8 cellular contexts compared by ENCODE assay signal in genomic region chr17:57898487-57899311, GRCh38. TPM values are rescaled to one million over a fixed set of nuclear protein-coding genes. Genes with fewer than 3 reads are reported as not detected.
DNase-seq lines count a peak whose midpoint lies in the region; ATAC-seq, FAIRE-seq and TF ChIP-seq lines count a peak whose summit lies in the region.

No MANE protein-coding gene starts in this region.

- H3K4me1 ChIP-seq in heart right ventricle, result peaks cover 44 to 99% (median 83%) of the 10 kb centered on the region in 9 donors

- H3K27ac Mint-ChIP-seq in T-helper 17 cell (peak overlapping the region; percentile 70), progenitor cell of endocrine pancreas (peak overlapping the region; percentile 93)
- H3K27ac Mint-ChIP-seq in effector memory CD8-positive, alpha-beta T cell, result no peak overlapping the region

- no peaks in the 10 kb centered on the region for H3K9me3 Mint-ChIP-seq in progenitor cell of endocrine pancreas (ENCODE audit: low read depth)
- H3K9me3 Mint-ChIP-seq in effector memory CD8-positive, alpha-beta T cell, result no peaks in the 10 kb centered on the region

- TF ChIP-seq CTCF in heart right ventricle (IDR thresholded peaks at IDR 0.05), result no peak
- no peak for TF ChIP-seq CTCF in progenitor cell of endocrine pancreas (IDR thresholded peaks at IDR 0.05; ENCODE audit: unreplicated experiment)

- H3K4me1 Mint-ChIP-seq in T-helper 17 cell (peaks cover 9% of the 10 kb centered on the region), progenitor cell of endocrine pancreas (ENCODE audit: low read depth) (peaks cover 59% of the 10 kb centered on the region)
- peaks cover 2 to 4% of the 10 kb centered on the region in 2 donors for H3K4me1 Mint-ChIP-seq in effector memory CD8-positive, alpha-beta T cell (ENCODE audit: low read depth in 2 of 2)

- no peak overlapping the region for H3K4me3 ChIP-seq in heart right ventricle

- 29 to 53% methylated on average over 9 of the region's 9 CpGs for WGBS in heart right ventricle, 2 donors

- intact Hi-C loops in heart right ventricle (cut with DNase I), result loop anchor here in 2 of 10 donors (5.0 to 10.0 kb wide), 2 partner anchors 39 to 56 kb away; partner anchors contain the start of gene CUEDC1 (in 1 of the 2)

- H3K27me3 ChIP-seq in heart right ventricle, result no peaks in the 10 kb centered on the region

- H3K36me3 Mint-ChIP-seq in T-helper 17 cell (ENCODE audit: low read depth) (no peaks in the 10 kb centered on the region), progenitor cell of endocrine pancreas (ENCODE audit: insufficient read depth) (no peaks in the 10 kb centered on the region)
- peaks cover 2% of the 10 kb centered on the region for H3K36me3 Mint-ChIP-seq in effector memory CD8-positive, alpha-beta T cell (ENCODE audit: insufficient read depth)

- FAIRE-seq in GM19239 (lab: Jason Lieb, UNC), result no peak

- DNase-seq in DMS 273 treated with DMSO at 0.1 percent for 48 hours (lab: John Stamatoyannopoulos, UW) (peak; percentile 90), T-helper 17 cell (no peak), heart right ventricle (peak; percentile 78), progenitor cell of endocrine pancreas (ENCODE audit: low spot score, unreplicated experiment) (no peak), GM19239 (ENCODE audit: insufficient read length, low spot score) (no peak)
- DNase-seq in effector memory CD8-positive, alpha-beta T cell, result no peak

- peaks cover 0 to 5% (median 0%) of the 10 kb centered on the region in 9 donors for H3K36me3 ChIP-seq in heart right ventricle

- no peaks in the 10 kb centered on the region for H3K27me3 Mint-ChIP-seq in T-helper 17 cell
- no peaks in the 10 kb centered on the region for H3K27me3 Mint-ChIP-seq in progenitor cell of endocrine pancreas
- H3K27me3 Mint-ChIP-seq in effector memory CD8-positive, alpha-beta T cell, result no peaks in the 10 kb centered on the region

- H3K9me3 ChIP-seq in T-helper 17 cell (ENCODE audit: control insufficient read depth, low read length, poor library complexity, severe bottlenecking), result no peaks in the 10 kb centered on the region
- no peaks in the 10 kb centered on the region for H3K9me3 ChIP-seq in heart right ventricle

- peak overlapping the region; percentile 77 to 97 (median 90) for H3K27ac ChIP-seq in heart right ventricle

- H3K4me3 Mint-ChIP-seq in T-helper 17 cell (no peak overlapping the region), progenitor cell of endocrine pancreas (ENCODE audit: low read depth) (no peak overlapping the region)
- H3K4me3 Mint-ChIP-seq in effector memory CD8-positive, alpha-beta T cell, result no peak overlapping the region

- no peak for ATAC-seq in T-helper 17 cell
- ATAC-seq in heart right ventricle, result peak; percentile 73 to 83 (median 80)
- ATAC-seq in effector memory CD8-positive, alpha-beta T cell (replicated peaks), result no peak
- ATAC-seq in GM19452 (IDR thresholded peaks at IDR 0.05; ENCODE audit: unreplicated experiment), result no peak
- ATAC-seq in GM19351 (IDR thresholded peaks at IDR 0.05; ENCODE audit: unreplicated experiment), result no peak

RNA-seq across cellular contexts. Expression of gene MRPS23, which starts 48.9 kb away (rescaled TPM):
- total RNA-seq in T-helper 17 cell (10 to 100 TPM; 16.6 to 17.0 TPM), heart right ventricle (100 to 1,000 TPM in 2 of 10 donors, 10 to 100 TPM in 8; 61.2 to 103 (median 75.5) TPM), progenitor cell of endocrine pancreas (34.6 and 38.9 TPM in 2 replicates)
- 100 to 1,000 TPM in 1 of 2 donors, 1 to 10 TPM in 1; 9.9 to 132 TPM for polyA plus RNA-seq in heart right ventricle

RNA-seq across cellular contexts. Expression of gene CUEDC1, which starts 56.5 kb away (rescaled TPM):
- under 1 TPM; 0.21 to 0.82 TPM for total RNA-seq in T-helper 17 cell
- 10 to 100 TPM; 38.3 to 65.0 (median 47.2) TPM for total RNA-seq in heart right ventricle
- 10 to 100 TPM; 26.9 to 33.1 TPM for polyA plus RNA-seq in heart right ventricle
- total RNA-seq in progenitor cell of endocrine pancreas, result 29.2 and 30.8 TPM in 2 replicates

Comparison
In these comparisons a context has a peak if more than half of its experiments do, and no peak if none do; other contexts are left out.
1. DNase-seq: peak in DMS 273 treated with DMSO at 0.1 percent for 48 hours (single experiment) and heart right ventricle (2 of 2); none in T-helper 17 cell (0 of 3), progenitor cell of endocrine pancreas (single experiment), effector memory CD8-positive, alpha-beta T cell (0 of 3) and GM19239 (single experiment).
2. ATAC-seq: peak in heart right ventricle (8 of 8); none in T-helper 17 cell (single experiment), effector memory CD8-positive, alpha-beta T cell (single experiment), GM19452 (single experiment) and GM19351 (single experiment).
3. H3K27ac Mint-ChIP-seq: peak in T-helper 17 cell (single experiment) and progenitor cell of endocrine pancreas (single experiment); none in effector memory CD8-positive, alpha-beta T cell (0 of 2).
4. RNA of gene CUEDC1, which starts 56.5 kb away (total RNA-seq): 38.3 to 65.0 TPM in heart right ventricle and 29.2 to 30.8 TPM in progenitor cell of endocrine pancreas; 0.21 to 0.82 TPM in T-helper 17 cell; every median in the first group is over 10 times any median in the second.